ENCODE assay signal across 21 cellular contexts in the genomic region with DNA sequence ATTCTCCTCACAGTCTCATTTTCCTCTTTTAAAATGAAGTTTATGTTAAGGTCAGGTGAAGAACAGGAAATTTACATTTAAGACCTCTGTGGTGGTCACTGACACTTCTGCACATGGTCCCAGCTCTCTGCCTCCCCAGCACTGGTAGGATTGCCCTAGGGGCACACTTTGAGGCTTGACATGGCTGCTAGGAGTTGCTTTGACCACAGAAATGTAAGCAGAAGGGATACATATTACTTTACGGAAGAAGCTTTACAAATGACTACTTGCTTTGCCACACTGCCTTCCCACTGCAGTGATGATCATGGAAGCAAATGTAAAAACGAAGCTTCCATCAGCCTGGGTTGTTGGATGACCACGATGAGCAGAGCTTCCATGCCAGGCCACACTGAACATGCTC.
"Had no signal": no experiment of that assay in that cellular context is flagged by ENCODE, and none has a peak within 500 bp of the region (broad histone marks: within the 10 kb centered on the region; RNA-seq: fewer than 3 reads in every experiment).

No MANE protein-coding gene starts in this region.

- ATAC-seq: activated CD4-positive, CD25-positive, alpha-beta regulatory T cell treated with anti-CD3 and anti-CD28 coated beads, Interleukin-2, amount 50 U/mL, for 24 hours; activated CD8-positive, alpha-beta T cell treated with anti-CD3 and anti-CD28 coated beads for 36 hours; activated T-cell treated with anti-CD3 and anti-CD28 coated beads, Interleukin-2, amount 50 U/mL, for 72 hours; Panc1 had no signal

- H3K27me3 ChIP-seq: brain microvascular endothelial cell, cardiac muscle cell had no signal

- H3K4me3 ChIP-seq: cardiac muscle cell had no signal

- DNase-seq: activated CD4-positive, alpha-beta T cell treated with anti-CD3 and anti-CD28 coated beads for 4 hours; activated CD8-positive, alpha-beta memory T cell treated with anti-CD3 and anti-CD28 coated beads, Interleukin-2, amount 50 U/mL, for 4 hours; activated CD8-positive, alpha-beta T cell treated with anti-CD3 and anti-CD28 coated beads for 36 hours; activated gamma-delta T cell treated with Interleukin-2 at 50 U/mL for 16 hours; activated naive CD4-positive, alpha-beta T cell treated with anti-CD3 and anti-CD28 coated beads, Interleukin-2, amount 10 ng/mL, durations not matched to agents 7 days and 5 days; activated naive CD8-positive, alpha-beta T cell treated with anti-CD3 and anti-CD28 coated beads for 36 hours; activated T-cell treated with anti-CD3 and anti-CD28 coated beads, Interleukin-2, amount 50 U/mL, for 72 hours; brain microvascular endothelial cell; NCI-H1105 treated with DMSO at 0.1 percent for 48 hours; NCI-H1436 treated with DMSO at 0.1 percent for 48 hours; NCI-H187; NCI-H2081; NCI-H510A treated with DMSO at 0.1 percent for 48 hours; NCI-H69; NK-92 treated with Interleukin-12 subunit alpha and Interleukin-12 subunit beta, amount 100 ng/mL, for 24 hours; OCI-M1; Right ventricle myocardium superior had no signal

- H3K27ac ChIP-seq: brain microvascular endothelial cell, cardiac muscle cell, RWPE1 had no signal

- H3K36me3 ChIP-seq: brain microvascular endothelial cell, cardiac muscle cell had no signal
